In the genomic region with DNA sequence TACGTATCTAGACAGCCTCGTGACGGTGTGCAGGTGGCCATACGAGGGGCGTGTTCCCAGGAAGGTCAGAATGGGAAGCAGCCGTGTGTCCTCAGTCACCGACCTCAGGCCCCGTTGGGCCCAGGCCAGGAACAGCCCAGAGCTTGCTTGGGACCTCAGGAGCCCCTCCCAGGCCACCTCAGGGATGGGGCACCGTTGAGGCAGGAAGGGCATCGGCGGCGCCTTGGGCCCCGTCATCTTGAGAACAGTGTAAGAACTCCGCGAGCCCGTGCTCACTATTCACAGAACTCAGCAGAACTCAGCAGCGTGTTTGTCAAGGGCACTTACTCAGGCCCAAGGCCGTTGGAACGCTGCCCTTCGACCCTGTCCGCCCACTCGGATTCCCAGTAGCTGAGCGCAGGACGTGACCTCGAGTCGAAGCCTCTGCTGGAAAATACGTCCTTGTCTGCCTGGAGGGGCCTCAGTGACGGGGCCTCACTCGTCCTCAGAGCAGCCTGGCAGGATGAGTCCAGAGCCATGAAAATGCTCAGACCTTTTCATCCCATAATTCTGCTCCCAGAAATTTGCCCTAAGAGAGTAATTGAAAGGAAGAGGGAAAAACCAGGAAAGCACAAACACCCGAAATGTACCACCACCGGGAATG, we compare ENCODE assay signal across 1 cellular context.
A peak's percentile ranks its signal among the peaks of the same experiment; 100 is the strongest.
TF ChIP-seq lines count a peak whose summit lies in the region.

No MANE protein-coding gene starts in this region.

TF ChIP-seq in HepG2, 621 proteins besides CTCF, POLR2A, EP300 and RAD21 (continued from another document and continues in another):
- TF ChIP-seq, protein P1, sequence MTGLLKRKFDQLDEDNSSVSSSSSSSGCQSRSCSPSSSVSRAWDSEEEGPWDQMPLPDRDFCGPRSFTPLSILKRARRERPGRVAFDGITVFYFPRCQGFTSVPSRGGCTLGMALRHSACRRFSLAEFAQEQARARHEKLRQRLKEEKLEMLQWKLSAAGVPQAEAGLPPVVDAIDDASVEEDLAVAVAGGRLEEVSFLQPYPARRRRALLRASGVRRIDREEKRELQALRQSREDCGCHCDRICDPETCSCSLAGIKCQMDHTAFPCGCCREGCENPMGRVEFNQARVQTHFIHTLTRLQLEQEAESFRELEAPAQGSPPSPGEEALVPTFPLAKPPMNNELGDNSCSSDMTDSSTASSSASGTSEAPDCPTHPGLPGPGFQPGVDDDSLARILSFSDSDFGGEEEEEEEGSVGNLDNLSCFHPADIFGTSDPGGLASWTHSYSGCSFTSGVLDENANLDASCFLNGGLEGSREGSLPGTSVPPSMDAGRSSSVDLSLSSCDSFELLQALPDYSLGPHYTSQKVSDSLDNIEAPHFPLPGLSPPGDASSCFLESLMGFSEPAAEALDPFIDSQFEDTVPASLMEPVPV (CRISPR knock-in tag; IDR thresholded peaks at IDR 0.05), result peak; percentile 73; the same call in 1 of the 2 replicates
- no peak; the same call in 1 of the 2 replicates for TF ChIP-seq ZNF616 (CRISPR knock-in tag; IDR thresholded peaks at IDR 0.05; ENCODE audit: low read depth)
- peak; percentile 66; the same call in 1 of the 2 replicates for TF ChIP-seq HMG20A (CRISPR knock-in tag; IDR thresholded peaks at IDR 0.05; ENCODE audit: borderline replicate concordance)
- TF ChIP-seq SMARCC2 (IDR thresholded peaks at IDR 0.05), result no peak
- TF ChIP-seq ZNF101 (CRISPR knock-in tag; IDR thresholded peaks at IDR 0.05; ENCODE audit: borderline replicate concordance, low read depth), result no peak
- peak; percentile 77; the same call in 1 of the 2 replicates for TF ChIP-seq ZNF44 (CRISPR knock-in tag; IDR thresholded peaks at IDR 0.05)
- no peak for TF ChIP-seq MXD3 (CRISPR knock-in tag; IDR thresholded peaks at IDR 0.05)
- 0 out of 2 replicates have a peak, but pooled peaks have one; percentile 52 for TF ChIP-seq ZNF703 (CRISPR knock-in tag; IDR thresholded peaks at IDR 0.05; ENCODE audit: borderline replicate concordance)
- peak; percentile 16; the same call in 1 of the 2 replicates for TF ChIP-seq ZNF274 (CRISPR knock-in tag; IDR thresholded peaks at IDR 0.05)
- peak; percentile 72; the same call in 1 of the 2 replicates for TF ChIP-seq SOX5 (CRISPR knock-in tag; IDR thresholded peaks at IDR 0.05; ENCODE audit: borderline replicate concordance)
- peak; percentile 48 for TF ChIP-seq SP4 (CRISPR knock-in tag; IDR thresholded peaks at IDR 0.05)
- TF ChIP-seq ELF3 (CRISPR knock-in tag; IDR thresholded peaks at IDR 0.05), result peak; percentile 80
- peak; percentile 71; the same call in 1 of the 2 replicates for TF ChIP-seq ARID4A (CRISPR knock-in tag; IDR thresholded peaks at IDR 0.05; ENCODE audit: borderline replicate concordance)
- TF ChIP-seq MAFG (CRISPR knock-in tag; IDR thresholded peaks at IDR 0.05), result no peak
- no peak for TF ChIP-seq RFX3 (CRISPR knock-in tag; IDR thresholded peaks at IDR 0.05)
- peak; percentile 45; the same call in 1 of the 2 replicates for TF ChIP-seq MXD4 (CRISPR knock-in tag; IDR thresholded peaks at IDR 0.05)
- TF ChIP-seq SNAPC4 (CRISPR knock-in tag; IDR thresholded peaks at IDR 0.05), result no peak
- TF ChIP-seq ZNF839 (CRISPR knock-in tag; IDR thresholded peaks at IDR 0.05; ENCODE audit: borderline replicate concordance), result no peak
- TF ChIP-seq KLF11 (CRISPR knock-in tag; IDR thresholded peaks at IDR 0.05), result peak; percentile 83; the same call in 1 of the 2 replicates
- TF ChIP-seq HDAC1 (CRISPR knock-in tag; IDR thresholded peaks at IDR 0.05), result peak; percentile 75
- no peak; the same call in 1 of the 2 replicates for TF ChIP-seq HIVEP1 (CRISPR knock-in tag; IDR thresholded peaks at IDR 0.05)
- no peak; the same call in 1 of the 2 replicates for TF ChIP-seq ZNF782 (CRISPR knock-in tag; IDR thresholded peaks at IDR 0.05; ENCODE audit: borderline replicate concordance)
- TF ChIP-seq, protein P2, sequence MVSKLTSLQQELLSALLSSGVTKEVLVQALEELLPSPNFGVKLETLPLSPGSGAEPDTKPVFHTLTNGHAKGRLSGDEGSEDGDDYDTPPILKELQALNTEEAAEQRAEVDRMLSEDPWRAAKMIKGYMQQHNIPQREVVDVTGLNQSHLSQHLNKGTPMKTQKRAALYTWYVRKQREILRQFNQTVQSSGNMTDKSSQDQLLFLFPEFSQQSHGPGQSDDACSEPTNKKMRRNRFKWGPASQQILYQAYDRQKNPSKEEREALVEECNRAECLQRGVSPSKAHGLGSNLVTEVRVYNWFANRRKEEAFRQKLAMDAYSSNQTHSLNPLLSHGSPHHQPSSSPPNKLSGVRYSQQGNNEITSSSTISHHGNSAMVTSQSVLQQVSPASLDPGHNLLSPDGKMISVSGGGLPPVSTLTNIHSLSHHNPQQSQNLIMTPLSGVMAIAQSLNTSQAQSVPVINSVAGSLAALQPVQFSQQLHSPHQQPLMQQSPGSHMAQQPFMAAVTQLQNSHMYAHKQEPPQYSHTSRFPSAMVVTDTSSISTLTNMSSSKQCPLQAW (CRISPR knock-in tag; IDR thresholded peaks at IDR 0.05), result peak; percentile 80
- TF ChIP-seq YEATS2 (CRISPR knock-in tag; IDR thresholded peaks at IDR 0.05; ENCODE audit: borderline replicate concordance), result peak; percentile 25; the same call in 1 of the 2 replicates
- TF ChIP-seq SMARCE1 (IDR thresholded peaks at IDR 0.05; ENCODE audit: borderline replicate concordance), result no peak
- TF ChIP-seq DNMT3B (CRISPR knock-in tag; conservative IDR thresholded peaks at IDR 0.05), result no peak
- TF ChIP-seq ATF7 (IDR thresholded peaks at IDR 0.05), result no peak
- no peak for TF ChIP-seq ATF7 (CRISPR knock-in tag; IDR thresholded peaks at IDR 0.05)
- TF ChIP-seq ZSCAN22 (CRISPR knock-in tag; IDR thresholded peaks at IDR 0.05), result no peak
- peak; percentile 53; the same call in 1 of the 2 replicates for TF ChIP-seq ZNF263 (CRISPR knock-in tag; IDR thresholded peaks at IDR 0.05)
- no peak for TF ChIP-seq ZNF816 (CRISPR knock-in tag; IDR thresholded peaks at IDR 0.05; ENCODE audit: borderline replicate concordance)
- TF ChIP-seq, protein P3, sequence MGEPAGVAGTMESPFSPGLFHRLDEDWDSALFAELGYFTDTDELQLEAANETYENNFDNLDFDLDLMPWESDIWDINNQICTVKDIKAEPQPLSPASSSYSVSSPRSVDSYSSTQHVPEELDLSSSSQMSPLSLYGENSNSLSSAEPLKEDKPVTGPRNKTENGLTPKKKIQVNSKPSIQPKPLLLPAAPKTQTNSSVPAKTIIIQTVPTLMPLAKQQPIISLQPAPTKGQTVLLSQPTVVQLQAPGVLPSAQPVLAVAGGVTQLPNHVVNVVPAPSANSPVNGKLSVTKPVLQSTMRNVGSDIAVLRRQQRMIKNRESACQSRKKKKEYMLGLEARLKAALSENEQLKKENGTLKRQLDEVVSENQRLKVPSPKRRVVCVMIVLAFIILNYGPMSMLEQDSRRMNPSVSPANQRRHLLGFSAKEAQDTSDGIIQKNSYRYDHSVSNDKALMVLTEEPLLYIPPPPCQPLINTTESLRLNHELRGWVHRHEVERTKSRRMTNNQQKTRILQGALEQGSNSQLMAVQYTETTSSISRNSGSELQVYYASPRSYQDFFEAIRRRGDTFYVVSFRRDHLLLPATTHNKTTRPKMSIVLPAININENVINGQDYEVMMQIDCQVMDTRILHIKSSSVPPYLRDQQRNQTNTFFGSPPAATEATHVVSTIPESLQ (CRISPR knock-in tag; conservative IDR thresholded peaks at IDR 0.05), result no peak
- no peak for TF ChIP-seq MTF1 (CRISPR knock-in tag; IDR thresholded peaks at IDR 0.05)
- TF ChIP-seq NR2C2 (CRISPR knock-in tag; IDR thresholded peaks at IDR 0.05; ENCODE audit: borderline replicate concordance), result peak; percentile 94
- TF ChIP-seq IRX3 (CRISPR knock-in tag; IDR thresholded peaks at IDR 0.05; ENCODE audit: borderline replicate concordance, low read depth), result no peak; the same call in none of the 2 replicates
- TF ChIP-seq, protein P4, sequence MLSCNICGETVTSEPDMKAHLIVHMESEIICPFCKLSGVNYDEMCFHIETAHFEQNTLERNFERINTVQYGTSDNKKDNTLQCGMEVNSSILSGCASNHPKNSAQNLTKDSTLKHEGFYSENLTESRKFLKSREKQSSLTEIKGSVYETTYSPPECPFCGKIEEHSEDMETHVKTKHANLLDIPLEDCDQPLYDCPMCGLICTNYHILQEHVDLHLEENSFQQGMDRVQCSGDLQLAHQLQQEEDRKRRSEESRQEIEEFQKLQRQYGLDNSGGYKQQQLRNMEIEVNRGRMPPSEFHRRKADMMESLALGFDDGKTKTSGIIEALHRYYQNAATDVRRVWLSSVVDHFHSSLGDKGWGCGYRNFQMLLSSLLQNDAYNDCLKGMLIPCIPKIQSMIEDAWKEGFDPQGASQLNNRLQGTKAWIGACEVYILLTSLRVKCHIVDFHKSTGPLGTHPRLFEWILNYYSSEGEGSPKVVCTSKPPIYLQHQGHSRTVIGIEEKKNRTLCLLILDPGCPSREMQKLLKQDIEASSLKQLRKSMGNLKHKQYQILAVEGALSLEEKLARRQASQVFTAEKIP (CRISPR knock-in tag; IDR thresholded peaks at IDR 0.05; ENCODE audit: borderline replicate concordance), result no peak
- peak; percentile 62; the same call in 1 of the 2 replicates for TF ChIP-seq MEIS2 (CRISPR knock-in tag; IDR thresholded peaks at IDR 0.05)
- TF ChIP-seq KDM2A (CRISPR knock-in tag; IDR thresholded peaks at IDR 0.05; ENCODE audit: borderline replicate concordance, low read depth), result peak; percentile 42; the same call in 1 of the 2 replicates
- peak; percentile 66; the same call in 1 of the 2 replicates for TF ChIP-seq PITX1 (CRISPR knock-in tag; IDR thresholded peaks at IDR 0.05)
- no peak for TF ChIP-seq ZNF121 (CRISPR knock-in tag; IDR thresholded peaks at IDR 0.05)
- TF ChIP-seq, protein P5, sequence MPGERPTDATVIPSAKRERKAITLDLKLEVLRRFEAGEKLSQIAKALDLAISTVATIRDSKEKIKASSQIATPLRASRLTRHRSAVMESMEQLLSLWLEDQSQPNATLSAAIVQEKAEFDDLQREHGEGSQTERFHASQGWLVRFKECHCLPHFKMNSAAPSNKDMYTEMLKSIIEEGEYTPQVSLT (CRISPR knock-in tag; IDR thresholded peaks at IDR 0.05; ENCODE audit: borderline replicate concordance, low read depth), result no peak
- peak; percentile 33; the same call in 1 of the 2 replicates for TF ChIP-seq THAP11 (CRISPR knock-in tag; IDR thresholded peaks at IDR 0.05)
- TF ChIP-seq GABPB1 (CRISPR knock-in tag; IDR thresholded peaks at IDR 0.05), result peak; percentile 49; the same call in 1 of the 2 replicates
- TF ChIP-seq SRSF1 (optimal IDR thresholded peaks at IDR 0.05; ENCODE audit: low read depth, low read length), result no peak
- TF ChIP-seq ZNF207 (IDR thresholded peaks at IDR 0.05; ENCODE audit: borderline replicate concordance), result no peak
- peak; percentile 50 for TF ChIP-seq ZMYM3 (CRISPR knock-in tag; IDR thresholded peaks at IDR 0.05)
- no peak for TF ChIP-seq CEBPB (IDR thresholded peaks at IDR 0.05; ENCODE audit: borderline replicate concordance, low read depth, low read length)
